8 cellular contexts compared by ENCODE assay signal in the genomic region with DNA sequence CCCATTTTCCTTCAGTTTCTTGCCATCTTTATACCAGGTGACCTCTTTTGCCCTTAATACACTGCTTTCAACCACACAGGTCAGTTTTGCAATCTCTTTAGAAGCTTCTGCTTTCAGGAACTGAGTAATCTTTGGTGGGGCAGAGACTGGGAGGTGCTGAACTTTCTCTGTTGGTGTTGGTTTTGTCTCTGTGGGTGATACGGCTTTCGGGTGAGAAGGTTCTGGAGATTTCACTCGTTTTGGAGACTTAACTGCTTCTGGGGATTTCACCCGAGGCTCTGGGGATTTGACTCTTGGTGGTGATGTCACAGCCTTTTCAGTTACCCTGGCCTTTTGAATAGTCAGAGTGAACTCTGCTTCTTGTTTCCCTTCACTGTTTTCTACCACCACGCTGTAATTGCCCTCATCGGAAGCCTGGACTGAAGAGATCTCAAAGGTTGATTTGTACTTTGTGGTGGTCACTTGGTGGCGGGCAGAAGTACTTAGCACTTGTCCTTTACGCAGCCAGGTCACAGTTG. TPM values are rescaled to one million over a fixed set of nuclear protein-coding genes. Genes with fewer than 3 reads are reported as not detected.
A peak's percentile ranks its signal among the peaks of the same experiment; 100 is the strongest.
DNase-seq lines count a peak whose midpoint lies in the region; ATAC-seq and TF ChIP-seq lines count a peak whose summit lies in the region.

No MANE protein-coding gene starts in this region.

- H3K4me3 Mint-ChIP-seq in T-helper 17 cell = peak overlapping the region; percentile 25

- peaks cover 26% of the 10 kb centered on the region for H3K79me1 ChIP-seq in mesendoderm (ENCODE audit: low read length)

- H3K4me3 ChIP-seq in coronary artery = no peak overlapping the region
- no peak overlapping the region for H3K4me3 ChIP-seq in mesendoderm (ENCODE audit: low read length)

- no peak overlapping the region for H2BK15ac ChIP-seq in mesendoderm (replicated peaks; ENCODE audit: low read depth)

- H3K4ac ChIP-seq in mesendoderm (ENCODE audit: low read depth, low read length) = no peak overlapping the region

- peaks cover 21% of the 10 kb centered on the region for H3K79me2 ChIP-seq in mesendoderm (ENCODE audit: control insufficient read depth, insufficient read depth, low read length)

- no peak overlapping the region for H3K56ac ChIP-seq in mesendoderm (ENCODE audit: low read length)

- H3K9ac ChIP-seq in mesendoderm (ENCODE audit: low read length) = no peak overlapping the region

- H3K18ac ChIP-seq in mesendoderm (ENCODE audit: low read length) = no peak overlapping the region

- ATAC-seq in HG02938 (IDR thresholded peaks at IDR 0.05; ENCODE audit: unreplicated experiment) = peak; percentile 96
- ATAC-seq in T-helper 17 cell = peak; percentile 72

- H2BK120ac ChIP-seq in mesendoderm (ENCODE audit: low read depth, low read length) = no peak overlapping the region

- no peaks in the 10 kb centered on the region for H3K36me3 ChIP-seq in mesendoderm (ENCODE audit: control insufficient read depth, insufficient read depth, low read length)

- H3K27me3 Mint-ChIP-seq in T-helper 17 cell = no peaks in the 10 kb centered on the region

- H3K4me2 ChIP-seq in mesendoderm (ENCODE audit: low read length) = no peak overlapping the region

- no peak overlapping the region for H2AK5ac ChIP-seq in mesendoderm (ENCODE audit: low read length)

- no peaks in the 10 kb centered on the region for H3K9me3 ChIP-seq in T-helper 17 cell (ENCODE audit: control insufficient read depth, low read length, poor library complexity, severe bottlenecking)

- peaks cover 8% of the 10 kb centered on the region for H3K36me3 Mint-ChIP-seq in T-helper 17 cell (ENCODE audit: low read depth)

- H3K23ac ChIP-seq in mesendoderm (ENCODE audit: low read length) = no peak overlapping the region

- H4K8ac ChIP-seq in mesendoderm (ENCODE audit: low read depth, low read length) = no peak overlapping the region

- H3K27me3 ChIP-seq in mesendoderm (ENCODE audit: insufficient read depth, low read length, poor library complexity) = no peaks in the 10 kb centered on the region

- H2BK5ac ChIP-seq in mesendoderm (ENCODE audit: low read length) = no peak overlapping the region

- no peaks in the 10 kb centered on the region for H3K4me1 ChIP-seq in mesendoderm (ENCODE audit: control insufficient read depth, low read depth, low read length)

- peak overlapping the region; percentile 69 for H3K27ac Mint-ChIP-seq in T-helper 17 cell

- peak; percentile 12 to 18 for DNase-seq in activated CD4-positive, alpha-beta T cell treated with anti-CD3 and anti-CD28 coated beads for 24 hours (ENCODE audit: low read depth in 2 of 2)
- DNase-seq in activated CD4-positive, alpha-beta T cell treated with anti-CD3 and anti-CD28 coated beads, Interleukin-2, amount 50 U/mL, for 1 hour = no peak
- no peak for DNase-seq in T-helper 17 cell
- DNase-seq in stimulated activated CD4-positive, alpha-beta T cell treated with anti-CD3 and anti-CD28 coated beads, Interleukin-1b, Interleukin-23, amount 100 ng/mL, for 48 hours = peak; percentile 69
- DNase-seq in coronary artery (ENCODE audit: low spot score) = no peak
- DNase-seq in ureter (ENCODE audit: low spot score) = no peak
- no peak for DNase-seq in mesendoderm

- WGBS in mesendoderm (ENCODE audit: extremely low coverage, insufficient coverage, low lambda C conversion rate) = no CpG with 5 or more reads among the region's 8 CpGs

- no peak overlapping the region for H4K5ac ChIP-seq in mesendoderm (ENCODE audit: low read length)

- H3K4me1 Mint-ChIP-seq in T-helper 17 cell = peaks cover 22% of the 10 kb centered on the region

- H3K27ac ChIP-seq in coronary artery (no peak overlapping the region), mesendoderm (ENCODE audit: low read depth, low read length) (no peak overlapping the region)

- TF ChIP-seq CTCF in coronary artery (IDR thresholded peaks at IDR 0.05) = no peak

RNA-seq across cellular contexts. Expression of gene PLEKHA3, which starts 50.4 kb away (rescaled TPM):
- total RNA-seq in T-helper 17 cell = 10 to 100 TPM; 24.9 to 26.5 TPM
- total RNA-seq in ureter = 38.6 TPM
- 16.3 TPM for polyA plus RNA-seq in mesendoderm (2013, experiment 1 of 2)
- 14.2 TPM for polyA plus RNA-seq in mesendoderm (2013, experiment 2 of 2)

RNA-seq across cellular contexts. Expression of gene FKBP7, which starts 52.3 kb away (rescaled TPM):
- total RNA-seq in T-helper 17 cell = under 1 TPM in 1 of 2 donors, not detected in 1; 0.65 TPM
- total RNA-seq in ureter = 13.6 TPM
- polyA plus RNA-seq in mesendoderm (2013, experiment 1 of 2) = 5.2 TPM
- 4.7 TPM for polyA plus RNA-seq in mesendoderm (2013, experiment 2 of 2)

Comparison
In these comparisons a context has a peak if more than half of its experiments do, and no peak if none do; other contexts are left out.
1. DNase-seq: peak in activated CD4-positive, alpha-beta T cell treated with anti-CD3 and anti-CD28 coated beads for 24 hours (2 of 2) and stimulated activated CD4-positive, alpha-beta T cell treated with anti-CD3 and anti-CD28 coated beads, Interleukin-1b, Interleukin-23, amount 100 ng/mL, for 48 hours (single experiment); none in activated CD4-positive, alpha-beta T cell treated with anti-CD3 and anti-CD28 coated beads, Interleukin-2, amount 50 U/mL, for 1 hour (single experiment), T-helper 17 cell (0 of 3), coronary artery (single experiment), ureter (single experiment) and mesendoderm (single experiment).